In the genomic region with DNA sequence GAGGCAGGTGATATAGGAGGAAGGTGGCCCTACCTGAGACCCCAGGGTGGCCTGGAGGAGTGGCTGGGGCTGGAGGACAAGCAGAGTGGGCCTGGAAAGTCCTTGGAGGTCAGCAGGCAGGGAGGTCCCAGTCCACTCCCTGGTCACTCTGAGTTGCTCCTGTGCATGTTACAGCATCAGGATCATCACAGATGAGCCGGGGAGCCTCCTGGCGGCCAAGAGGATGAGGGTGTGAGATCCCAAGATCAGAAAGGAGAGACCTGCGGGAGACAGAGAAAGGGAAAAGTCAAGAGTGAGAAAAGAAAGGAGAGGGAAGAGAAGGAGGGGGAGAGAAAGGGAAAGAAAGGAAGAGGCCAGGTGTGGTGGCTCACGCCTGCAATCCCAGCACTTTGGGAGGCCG, we compare ENCODE assay signal across 1 cellular context.
TF ChIP-seq lines count a peak whose summit lies in the region.

No MANE protein-coding gene starts in this region.

TF ChIP-seq in HEK293, 187 proteins besides CTCF, POLR2A, EP300 and RAD21 (continued from another document):
- TF ChIP-seq ZNF391 (tag by site-specific recombination; IDR thresholded peaks at IDR 0.05; ENCODE audit: borderline replicate concordance, low read depth) = no peak
